Comparison of ENCODE assay signal across 14 cellular contexts in the genomic region with DNA sequence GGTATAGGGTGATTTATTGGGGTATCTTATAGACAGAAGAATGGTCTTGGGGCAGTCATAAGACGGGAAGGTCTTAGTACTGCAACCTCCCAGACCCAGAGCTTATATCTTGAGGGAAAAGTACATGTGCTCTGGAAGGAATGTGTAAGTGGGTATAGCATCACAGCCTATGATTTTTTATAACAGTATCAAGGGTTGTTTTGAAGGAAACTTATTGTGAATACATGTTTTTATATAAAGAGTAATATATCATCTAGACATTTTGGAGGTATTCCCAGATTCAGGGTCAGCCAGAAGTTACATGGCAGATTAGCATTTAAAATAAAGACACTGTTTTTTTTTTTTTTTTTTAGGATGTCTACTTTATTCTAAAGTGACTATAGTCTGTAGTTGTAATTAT. TPM values are rescaled to one million over a fixed set of nuclear protein-coding genes. Genes with fewer than 3 reads are reported as not detected.
DNase-seq lines count a peak whose midpoint lies in the region; TF ChIP-seq lines count a peak whose summit lies in the region.
"Had no signal": no experiment of that assay in that cellular context is flagged by ENCODE, and none has a peak within 500 bp of the region (broad histone marks: within the 10 kb centered on the region; RNA-seq: fewer than 3 reads in every experiment).

No MANE protein-coding gene starts in this region.

- TF ChIP-seq CTCF in stomach (IDR thresholded peaks at IDR 0.05) = no peak
- TF ChIP-seq CTCF in testis (IDR thresholded peaks at IDR 0.05) = no peak

- intact Hi-C loops in stomach (cut with DNase I; ENCODE audit: low total_unique reads) = no loop called here
- intact Hi-C loops in testis (cut with DNase I; ENCODE audit: low total_unique reads) = no loop called here

- peak overlapping the region; percentile 10 for H3K27ac ChIP-seq in angular gyrus (ENCODE audit: low read depth, low read length)
- peak overlapping the region in 3 of 5 donors; percentile 39 to 85 (median 80) for H3K27ac ChIP-seq in stomach
- H3K27ac ChIP-seq in testis = no peak overlapping the region

- H3K36me3 ChIP-seq in stomach (peaks cover 7 to 63% (median 33%) of the 10 kb centered on the region in 4 donors), testis (ENCODE audit: low read depth, missing control alignments) (no peaks in the 10 kb centered on the region)

- DNase-seq in HCEC 1CT (peak; percentile 78), foreskin melanocyte (peak; percentile 91), stomach (no peak), HPDE6-E6E7 (ENCODE audit: extremely low spot score) (no peak), testis (no peak), glomerular visceral epithelial cell (ENCODE audit: extremely low spot score) (no peak)
- DNase-seq: activated CD8-positive, alpha-beta memory T cell treated with anti-CD3 and anti-CD28 coated beads for 24 hours; activated naive CD4-positive, alpha-beta T cell treated with anti-CD3 and anti-CD28 coated beads for 36 hours; CD4-positive, alpha-beta T cell; immature natural killer cell; NCI-H1048; stimulated activated naive CD4-positive, alpha-beta T cell; T1000 had no signal

- no peaks in the 10 kb centered on the region for H3K9me3 ChIP-seq in stomach
- H3K9me3 ChIP-seq in testis = no peaks in the 10 kb centered on the region

- TF ChIP-seq POLR2A in stomach (IDR thresholded peaks at IDR 0.05) (no peak), testis (IDR thresholded peaks at IDR 0.05) (no peak)

- H3K27me3 ChIP-seq in stomach = no peaks in the 10 kb centered on the region
- no peaks in the 10 kb centered on the region for H3K27me3 ChIP-seq in testis

- WGBS in stomach, 5 donors = 63 to 96% (median 77%) methylated on average over 1 of the region's 1 CpG
- WGBS in testis, 2 donors = 68 to 74% methylated on average over 1 of the region's 1 CpG

- peaks cover 17 to 55% (median 33%) of the 10 kb centered on the region in 4 donors for H3K4me1 ChIP-seq in stomach
- H3K4me1 ChIP-seq in testis = peaks cover 9% of the 10 kb centered on the region

- H3K4me3 ChIP-seq in stomach (no peak overlapping the region), testis (no peak overlapping the region)

- TF ChIP-seq EP300 in stomach (IDR thresholded peaks at IDR 0.05) = no peak

RNA-seq across cellular contexts. Expression of gene PPP1R21, which starts 41.7 kb away (rescaled TPM):
- total RNA-seq in stomach (100 to 1,000 TPM in 1 of 5 donors, 10 to 100 TPM in 3, 1 to 10 TPM in 1; 9.0 to 142 (median 37.9) TPM), testis (10 to 100 TPM; 48.5 to 58.6 TPM)
- polyA plus RNA-seq in stomach (10 to 100 TPM; 12.3 to 24.1 (median 16.0) TPM), testis (ENCODE audit: insufficient read depth, low read depth, low replicate concordance) (25.3 TPM)

RNA-seq across cellular contexts. Expression of gene STON1, which starts 47.6 kb away (rescaled TPM):
- total RNA-seq in stomach = 100 to 1,000 TPM in 1 of 5 donors, 10 to 100 TPM in 4; 12.7 to 116 (median 41.4) TPM
- 1 to 10 TPM; 5.5 to 6.9 (median 5.7) TPM for polyA plus RNA-seq in stomach
- total RNA-seq in testis = 1 to 10 TPM; 5.1 to 5.7 TPM
- 3.8 TPM for polyA plus RNA-seq in testis (ENCODE audit: insufficient read depth, low read depth, low replicate concordance)

Comparison
In these comparisons a context has a peak if more than half of its experiments do, and no peak if none do; other contexts are left out.
1. DNase-seq: peak in HCEC 1CT (single experiment) and foreskin melanocyte (single experiment); none in stomach (single experiment), HPDE6-E6E7 (single experiment), testis (single experiment) and glomerular visceral epithelial cell (single experiment).
2. H3K27ac ChIP-seq: peak in angular gyrus (single experiment) and stomach (3 of 5); none in testis (0 of 2).